20 cellular contexts compared by ENCODE assay signal in genomic region chr14:96254696-96255095, GRCh38. TPM values are rescaled to one million over a fixed set of nuclear protein-coding genes. Genes with fewer than 3 reads are reported as not detected.
"Had no signal": no experiment of that assay in that cellular context is flagged by ENCODE, and none has a peak within 500 bp of the region (broad histone marks: within the 10 kb centered on the region; RNA-seq: fewer than 3 reads in every experiment).

No MANE protein-coding gene starts in this region.

- H3K9me3 Mint-ChIP-seq: activated T-helper 17 cell treated with anti-CD3 and anti-CD28 coated beads, Interleukin-2, amount 50 U/mL, for 72 hours; dendritic cell treated with granulocyte-macrophage colony-stimulating factor and Interleukin-4, amounts not matched to agents 40 ng/mL and 50 ng/mL, for 4 days; nephron had no signal

- H3K36me3 ChIP-seq: adrenal gland, lower lobe of right lung, tibial artery had no signal

- H3K27ac ChIP-seq: adrenal gland, lower lobe of right lung, tibial artery had no signal

- H3K4me1 Mint-ChIP-seq: activated T-helper 17 cell treated with anti-CD3 and anti-CD28 coated beads, Interleukin-2, amount 50 U/mL, for 72 hours; endodermal cell had no signal

- H3K27ac Mint-ChIP-seq: activated T-helper 17 cell treated with anti-CD3 and anti-CD28 coated beads, Interleukin-2, amount 50 U/mL, for 72 hours; dendritic cell treated with granulocyte-macrophage colony-stimulating factor and Interleukin-4, amounts not matched to agents 40 ng/mL and 50 ng/mL, for 4 days; endodermal cell; nephron; T-helper 17 cell had no signal

- H3K4me1 ChIP-seq: adrenal gland, lower lobe of right lung, tibial artery had no signal

- H3K9me3 ChIP-seq: adrenal gland, lower lobe of right lung had no signal

- DNase-seq: activated CD4-positive, alpha-beta T cell treated with anti-CD3 and anti-CD28 coated beads, Interleukin-2, amount 50 U/mL, for 1 hour; activated CD4-positive, CD25-positive, alpha-beta regulatory T cell; activated naive CD4-positive, alpha-beta T cell treated with anti-CD3 and anti-CD28 coated beads, Interleukin-2, amount 50 U/mL, for 16 hours; activated T-cell treated with anti-CD3 and anti-CD28 coated beads for 4 hours; adrenal gland; central memory CD4-positive, alpha-beta T cell; endodermal cell; erythroblast; foreskin fibroblast; left cardiac atrium; lower lobe of right lung; stimulated activated CD4-positive, alpha-beta T cell treated with anti-CD3 and anti-CD28 coated beads, Interleukin-4, amount 100 ng/mL, for 4 hours; T-helper 17 cell; tibial artery had no signal

- ATAC-seq: activated T-helper 17 cell treated with anti-CD3 and anti-CD28 coated beads, Interleukin-2, amount 50 U/mL, for 72 hours; lower lobe of right lung; T-helper 17 cell had no signal

- H3K4me3 ChIP-seq: adrenal gland, lower lobe of right lung, tibial artery had no signal

- H3K4me3 Mint-ChIP-seq: activated T-helper 17 cell treated with anti-CD3 and anti-CD28 coated beads, Interleukin-2, amount 50 U/mL, for 72 hours; dendritic cell treated with granulocyte-macrophage colony-stimulating factor and Interleukin-4, amounts not matched to agents 40 ng/mL and 50 ng/mL, for 4 days; endodermal cell; nephron; T-helper 17 cell had no signal

RNA-seq across cellular contexts. Expression of gene BDKRB1, which starts 1.3 kb away (rescaled TPM):
- total RNA-seq: activated CD8-positive, alpha-beta memory T cell treated with anti-CD3 and anti-CD28 coated beads for 36 hours; activated T-helper 17 cell treated with anti-CD3 and anti-CD28 coated beads, Interleukin-2, amount 50 U/mL, for 72 hours; lower lobe of right lung; pulmonary artery endothelial cell; skeletal muscle tissue; T-helper 17 cell had no signal

RNA-seq across cellular contexts. Expression of gene BDKRB2, which starts 50.1 kb away (rescaled TPM):
- total RNA-seq: activated CD8-positive, alpha-beta memory T cell treated with anti-CD3 and anti-CD28 coated beads for 36 hours; activated T-helper 17 cell treated with anti-CD3 and anti-CD28 coated beads, Interleukin-2, amount 50 U/mL, for 72 hours; pulmonary artery endothelial cell; T-helper 17 cell had no signal
